Comparison of ENCODE assay signal across 1 cellular context in the genomic region with DNA sequence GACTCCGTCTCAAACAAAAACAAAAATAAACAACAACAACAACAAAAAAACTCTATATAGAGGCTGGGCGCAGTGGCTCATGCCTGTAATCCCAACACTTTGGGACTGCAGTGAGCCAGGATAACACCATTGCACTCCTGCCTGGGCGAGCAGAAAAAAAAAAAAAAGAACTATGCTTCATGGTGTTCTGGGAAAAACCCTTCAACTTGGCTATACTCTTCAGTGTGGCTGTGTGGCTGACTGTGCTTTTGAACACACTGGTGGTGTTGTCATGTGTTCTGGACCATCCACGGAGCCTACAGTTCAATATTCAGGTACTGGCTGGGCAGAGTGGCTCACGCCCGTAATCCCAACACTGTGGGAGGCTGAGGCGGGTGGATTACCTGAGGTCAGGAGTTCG.
TF ChIP-seq lines count a peak whose summit lies in the region.

No MANE protein-coding gene starts in this region.

TF ChIP-seq in GM12878, 131 proteins besides CTCF, POLR2A, EP300 and RAD21:
- TF ChIP-seq, protein P1, sequence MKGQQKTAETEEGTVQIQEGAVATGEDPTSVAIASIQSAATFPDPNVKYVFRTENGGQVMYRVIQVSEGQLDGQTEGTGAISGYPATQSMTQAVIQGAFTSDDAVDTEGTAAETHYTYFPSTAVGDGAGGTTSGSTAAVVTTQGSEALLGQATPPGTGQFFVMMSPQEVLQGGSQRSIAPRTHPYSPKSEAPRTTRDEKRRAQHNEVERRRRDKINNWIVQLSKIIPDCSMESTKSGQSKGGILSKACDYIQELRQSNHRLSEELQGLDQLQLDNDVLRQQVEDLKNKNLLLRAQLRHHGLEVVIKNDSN (IDR thresholded peaks at IDR 0.05; ENCODE audit: borderline replicate concordance, extremely low read length, insufficient read depth, low read depth, low read length) = no peak
- no peak for TF ChIP-seq TCF3 (IDR thresholded peaks at IDR 0.05; ENCODE audit: borderline replicate concordance, insufficient read depth, low read depth, low read length)
- peak; percentile 69; the same call in 1 of the 2 replicates for TF ChIP-seq ZNF384 (IDR thresholded peaks at IDR 0.05; ENCODE audit: borderline replicate concordance, low read depth, low read length)
- TF ChIP-seq SMARCA5 (IDR thresholded peaks at IDR 0.05) = peak; percentile 11; the same call in 1 of the 2 replicates
- no peak for TF ChIP-seq CEBPB (IDR thresholded peaks at IDR 0.05; ENCODE audit: borderline replicate concordance in 1 of 2, low read depth in 2 of 2, low read length in 2 of 2)
- no peak for TF ChIP-seq BACH1 (IDR thresholded peaks at IDR 0.05; ENCODE audit: borderline replicate concordance)
- no peak for TF ChIP-seq IRF4 (IDR thresholded peaks at IDR 0.05; ENCODE audit: low read depth, low read length)
- no peak for TF ChIP-seq ESRRA (IDR thresholded peaks at IDR 0.05; ENCODE audit: low read length)
- no peak for TF ChIP-seq MXI1 (IDR thresholded peaks at IDR 0.05; ENCODE audit: low read depth, low read length)
- no peak for TF ChIP-seq BMI1 (IDR thresholded peaks at IDR 0.05; ENCODE audit: borderline replicate concordance)
- peak; percentile 70; the same call in 1 of the 2 replicates for TF ChIP-seq HDGF (IDR thresholded peaks at IDR 0.05)
- TF ChIP-seq SMC3 (IDR thresholded peaks at IDR 0.05; ENCODE audit: borderline replicate concordance, low read length) = no peak
- TF ChIP-seq TCF12 (IDR thresholded peaks at IDR 0.05; ENCODE audit: low read depth, low read length) = no peak
- no peak for TF ChIP-seq DPF2 (IDR thresholded peaks at IDR 0.05)
- no peak for TF ChIP-seq KAT2A (conservative IDR thresholded peaks at IDR 0.05; ENCODE audit: control insufficient read depth, low read depth, low read length)
- 0 out of 2 replicates have a peak, but pooled peaks have one; percentile 8 for TF ChIP-seq CBX5 (IDR thresholded peaks at IDR 0.05; ENCODE audit: low read depth)
- no peak for TF ChIP-seq JUNB (IDR thresholded peaks at IDR 0.05)
- no peak for TF ChIP-seq CREM (IDR thresholded peaks at IDR 0.05; ENCODE audit: low read depth)
- no peak for TF ChIP-seq BRCA1 (IDR thresholded peaks at IDR 0.05; ENCODE audit: low read depth, low read length)
- TF ChIP-seq CBX3 (IDR thresholded peaks at IDR 0.05; ENCODE audit: borderline replicate concordance, low read depth) = no peak
- no peak for TF ChIP-seq FOS (IDR thresholded peaks at IDR 0.05; ENCODE audit: borderline replicate concordance, extremely low read depth, insufficient read length)
- TF ChIP-seq BHLHE40 (IDR thresholded peaks at IDR 0.05; ENCODE audit: borderline replicate concordance in 1 of 2, low read depth in 2 of 2, low read length in 1 of 2) = no peak
- TF ChIP-seq, protein P2, sequence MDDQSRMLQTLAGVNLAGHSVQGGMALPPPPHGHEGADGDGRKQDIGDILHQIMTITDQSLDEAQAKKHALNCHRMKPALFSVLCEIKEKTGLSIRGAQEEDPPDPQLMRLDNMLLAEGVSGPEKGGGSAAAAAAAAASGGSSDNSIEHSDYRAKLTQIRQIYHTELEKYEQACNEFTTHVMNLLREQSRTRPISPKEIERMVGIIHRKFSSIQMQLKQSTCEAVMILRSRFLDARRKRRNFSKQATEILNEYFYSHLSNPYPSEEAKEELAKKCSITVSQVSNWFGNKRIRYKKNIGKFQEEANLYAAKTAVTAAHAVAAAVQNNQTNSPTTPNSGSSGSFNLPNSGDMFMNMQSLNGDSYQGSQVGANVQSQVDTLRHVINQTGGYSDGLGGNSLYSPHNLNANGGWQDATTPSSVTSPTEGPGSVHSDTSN (IDR thresholded peaks at IDR 0.05; ENCODE audit: insufficient replicate concordance, low read depth, low read length) = no peak
- TF ChIP-seq NFYA (IDR thresholded peaks at IDR 0.05; ENCODE audit: borderline replicate concordance, low read depth, low read length) = no peak
- TF ChIP-seq FOXK2 (IDR thresholded peaks at IDR 0.05) = no peak
